In the genomic region with DNA sequence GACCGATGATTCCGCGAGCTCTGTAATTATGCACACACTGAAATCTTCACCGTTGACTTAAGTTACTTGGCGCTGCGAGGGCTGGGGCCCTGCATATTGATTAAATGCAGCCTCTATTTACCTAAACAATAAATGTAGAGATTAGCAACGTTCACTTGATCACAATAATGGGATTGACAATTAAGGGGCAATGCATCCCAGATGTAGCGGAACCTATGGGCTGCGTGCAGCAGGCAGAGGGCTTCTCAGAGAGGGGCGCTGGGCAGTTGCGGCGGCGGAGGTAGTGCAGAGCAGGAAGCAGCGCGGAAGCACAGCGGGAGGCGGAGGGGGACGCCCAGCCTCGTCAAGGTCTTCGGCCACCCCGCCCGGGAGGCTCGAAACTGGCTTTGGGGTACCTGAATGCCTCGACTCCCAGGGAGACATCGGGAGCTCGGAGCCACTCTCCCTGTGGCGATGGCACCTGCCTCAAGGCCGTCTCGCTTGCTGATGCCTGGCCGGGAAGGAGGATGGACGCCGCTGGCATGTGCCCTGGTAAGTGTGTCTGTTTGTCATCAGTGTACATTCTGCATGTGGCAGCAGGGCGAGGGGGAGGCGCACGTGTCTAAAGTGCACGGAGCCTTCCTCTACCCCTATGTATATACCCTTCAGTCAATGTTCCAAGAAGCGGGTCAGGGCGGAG, we compare ENCODE assay signal across 8 cellular contexts. TPM values are rescaled to one million over a fixed set of nuclear protein-coding genes. Genes with fewer than 3 reads are reported as not detected.
A peak's percentile ranks its signal among the peaks of the same experiment; 100 is the strongest.
DNase-seq lines count a peak whose midpoint lies in the region; ATAC-seq and TF ChIP-seq lines count a peak whose summit lies in the region.

No MANE protein-coding gene starts in this region.

- no peaks in the 10 kb centered on the region for H3K9me3 ChIP-seq in WERI-Rb-1 (ENCODE audit: severe bottlenecking)

- ATAC-seq in GM18907 (IDR thresholded peaks at IDR 0.05; ENCODE audit: unreplicated experiment) (peak; percentile 66), GM21390 (IDR thresholded peaks at IDR 0.05; ENCODE audit: unreplicated experiment) (no peak), GM19397 (IDR thresholded peaks at IDR 0.05; ENCODE audit: unreplicated experiment) (no peak)

- no peak for TF ChIP-seq CTCF in WERI-Rb-1 (IDR thresholded peaks at IDR 0.05; ENCODE audit: low read depth, low read length)
- no peak for TF ChIP-seq CTCF in fibroblast of the aortic adventitia (IDR thresholded peaks at IDR 0.05; ENCODE audit: insufficient read depth, low read length)

- DNase-seq in WERI-Rb-1: no peak
- no peak for DNase-seq in fibroblast of the aortic adventitia (ENCODE audit: low read depth)
- peak; percentile 78 for DNase-seq in retina
- DNase-seq in NCI-H2107 (lab: John Stamatoyannopoulos, UW): no peak
- no peak for DNase-seq in HUDEP-2 (lab: John Stamatoyannopoulos, UW; ENCODE audit: unreplicated experiment in 76 of 76)

- no peak overlapping the region for H3K27ac ChIP-seq in WERI-Rb-1

- H3K36me3 ChIP-seq in WERI-Rb-1: no peaks in the 10 kb centered on the region

- no peaks in the 10 kb centered on the region for H3K27me3 ChIP-seq in WERI-Rb-1 (ENCODE audit: insufficient read depth, low read depth, severe bottlenecking)

- H3K4me3 ChIP-seq in WERI-Rb-1 (ENCODE audit: low read depth, low read length): peak overlapping the region; percentile 49; the same call in 1 of the 2 replicates
- H3K4me3 ChIP-seq in fibroblast of the aortic adventitia (ENCODE audit: low read depth, low read length): peak overlapping the region; percentile 53

RNA-seq across cellular contexts. Expression of a gene that starts 7.7 kb away (rescaled TPM):
- total RNA-seq in fibroblast of the aortic adventitia (ENCODE audit: low replicate concordance): not detected in 2 replicates
